In genomic region chr3:13111874-13112520, GRCh38 we compare ENCODE assay signal across 12 cellular contexts. TPM values are rescaled to one million over a fixed set of nuclear protein-coding genes. Genes with fewer than 3 reads are reported as not detected.
DNase-seq lines count a peak whose midpoint lies in the region; TF ChIP-seq lines count a peak whose summit lies in the region.
"Had no signal": no experiment of that assay in that cellular context is flagged by ENCODE, and none has a peak within 500 bp of the region (broad histone marks: within the 10 kb centered on the region; RNA-seq: fewer than 3 reads in every experiment).

No MANE protein-coding gene starts in this region.

- H3K27me3 Mint-ChIP-seq in Caco-2 (ENCODE audit: insufficient read depth, unreplicated experiment) (peaks cover 17% of the 10 kb centered on the region), nephron progenitor cell (ENCODE audit: low read depth, poor library complexity) (peaks cover 42% of the 10 kb centered on the region)
- H3K27me3 Mint-ChIP-seq: activated CD4-positive, alpha-beta T cell treated with anti-CD3 and anti-CD28 coated beads, Interleukin-2, amount 10 ng/mL, durations not matched to agents 24 days and 14 days had no signal

- H2BK120ac ChIP-seq in neuronal stem cell (ENCODE audit: low read depth, low read length), result no peak overlapping the region

- H3K9me3 ChIP-seq in Caco-2, result no peaks in the 10 kb centered on the region
- no peaks in the 10 kb centered on the region for H3K9me3 ChIP-seq in neuronal stem cell (replicated peaks in 1 of 2; ENCODE audit: control insufficient read depth in 2 of 2, insufficient read depth in 1 of 2, low read depth in 1 of 2, low read length in 2 of 2)
- H3K9me3 ChIP-seq: neutrophil had no signal

- H2AFZ ChIP-seq in neuronal stem cell (ENCODE audit: low read length), result no peak overlapping the region

- CTCF ChIA-PET in Caco-2 (lab: Charles Lee), result interaction anchor here (1.7 kb wide), 1 partner anchor 20 kb away, joined by 5 read pairs; no protein-coding TSS in a partner anchor

- H3K4me3 Mint-ChIP-seq in Caco-2 (ENCODE audit: unreplicated experiment), result no peak overlapping the region
- H3K4me3 Mint-ChIP-seq in nephron progenitor cell, result no peak overlapping the region
- H3K4me3 Mint-ChIP-seq: activated CD4-positive, alpha-beta T cell treated with anti-CD3 and anti-CD28 coated beads, Interleukin-2, amount 10 ng/mL, durations not matched to agents 24 days and 14 days; immature natural killer cell had no signal

- DNase-seq in Caco-2 (peak; percentile 12 to 27), NCI-H2029 (lab: John Stamatoyannopoulos, UW) (peak; percentile 76), coronary artery (ENCODE audit: low spot score) (peak; percentile 52), neuronal stem cell (ENCODE audit: low spot score) (no peak), nephron progenitor cell (no peak), foreskin melanocyte (no peak), NCI-H187 treated with DMSO at 0.1 percent for 48 hours (lab: John Stamatoyannopoulos, UW) (no peak), NCI-H748 (lab: John Stamatoyannopoulos, UW; ENCODE audit: unreplicated experiment) (no peak)
- DNase-seq: activated CD4-positive, alpha-beta T cell treated with anti-CD3 and anti-CD28 coated beads, Interleukin-2, amount 10 ng/mL, durations not matched to agents 24 days and 14 days; immature natural killer cell; NCI-H524 had no signal

- H3K27me3 ChIP-seq in Caco-2 (replicated peaks; ENCODE audit: control insufficient read depth, insufficient read depth, low read length), result no peaks in the 10 kb centered on the region
- peaks cover 0 to 13% (median 0%) of the 10 kb centered on the region in 3 experiments for H3K27me3 ChIP-seq in neuronal stem cell (ENCODE audit: control insufficient read depth in 3 of 3, insufficient read depth in 3 of 3, low read depth in 1 of 3, low read length in 3 of 3)

- no peak overlapping the region for H2BK12ac ChIP-seq in neuronal stem cell (ENCODE audit: low read length)

- no TSS peak for BruUV-seq in Caco-2 (replicated peaks; lab: Mats Ljungman, UMichigan)

- no peak overlapping the region for H2BK15ac ChIP-seq in neuronal stem cell (ENCODE audit: low read length)

- WGBS in neuronal stem cell (ENCODE audit: extremely low coverage in 2 of 2, insufficient read length in 2 of 2, insufficient replicate concordance in 1 of 2), 2 donors, result no CpG with 5 or more reads among the region's 12 CpGs

- H3K27ac ChIP-seq in coronary artery, result no peak overlapping the region
- no peak overlapping the region for H3K27ac ChIP-seq in neuronal stem cell (replicated peaks; ENCODE audit: low read length)
- H3K27ac ChIP-seq: neutrophil had no signal

- H3K18ac ChIP-seq in neuronal stem cell (ENCODE audit: low read length), result peak overlapping the region; percentile 54

- no peaks in the 10 kb centered on the region for H3K36me3 ChIP-seq in Caco-2 (ENCODE audit: control insufficient read depth, insufficient read depth, low read length)
- no peaks in the 10 kb centered on the region for H3K36me3 ChIP-seq in neuronal stem cell (replicated peaks in 1 of 2; ENCODE audit: control insufficient read depth in 2 of 2, insufficient read depth in 2 of 2, low read length in 2 of 2)
- H3K36me3 ChIP-seq: neutrophil had no signal

- H3K23ac ChIP-seq in neuronal stem cell (ENCODE audit: low read depth, low read length, poor library complexity), result peak overlapping the region; percentile 52

- H3K79me1 ChIP-seq in neuronal stem cell (ENCODE audit: low read depth, low read length), result peaks cover 2% of the 10 kb centered on the region

- H4K8ac ChIP-seq in neuronal stem cell (ENCODE audit: low read depth, low read length), result no peak overlapping the region

- H2BK5ac ChIP-seq in neuronal stem cell (ENCODE audit: low read length), result no peak overlapping the region

- H4K91ac ChIP-seq in neuronal stem cell (ENCODE audit: low read depth, low read length, poor library complexity), result no peak overlapping the region

- H3K9ac ChIP-seq in neuronal stem cell (ENCODE audit: low read depth, low read length, poor library complexity), result peak overlapping the region; percentile 51

- H3K4ac ChIP-seq in neuronal stem cell (ENCODE audit: low read length), result no peak overlapping the region

- H3K4me1 Mint-ChIP-seq in Caco-2 (ENCODE audit: low read depth, unreplicated experiment), result peaks cover 7% of the 10 kb centered on the region
- peaks cover 47% of the 10 kb centered on the region for H3K4me1 Mint-ChIP-seq in nephron progenitor cell

- H3K9me3 Mint-ChIP-seq in Caco-2 (ENCODE audit: unreplicated experiment) (no peaks in the 10 kb centered on the region), nephron progenitor cell (no peaks in the 10 kb centered on the region)
- H3K9me3 Mint-ChIP-seq: activated CD4-positive, alpha-beta T cell treated with anti-CD3 and anti-CD28 coated beads, Interleukin-2, amount 10 ng/mL, durations not matched to agents 24 days and 14 days; immature natural killer cell had no signal

- H2AK5ac ChIP-seq in neuronal stem cell (ENCODE audit: low read depth, low read length), result peak overlapping the region; percentile 39

- POLR2A ChIA-PET in Caco-2 (lab: Charles Lee), result no interaction called here

- H3K4me3 ChIP-seq in Caco-2 (ENCODE audit: low read depth, low read length) (no peak overlapping the region), coronary artery (no peak overlapping the region), neuronal stem cell (ENCODE audit: low read length in 2 of 2) (no peak overlapping the region)

- intact Hi-C loops in Caco-2 (cut with micrococcal nuclease; ENCODE audit: unreplicated experiment), result no loop called here

- H3K27ac Mint-ChIP-seq in Caco-2 (ENCODE audit: unreplicated experiment) (peak overlapping the region; percentile 10), nephron progenitor cell (no peak overlapping the region)
- H3K27ac Mint-ChIP-seq: activated CD4-positive, alpha-beta T cell treated with anti-CD3 and anti-CD28 coated beads, Interleukin-2, amount 10 ng/mL, durations not matched to agents 24 days and 14 days had no signal

- no peaks in the 10 kb centered on the region for H3K36me3 Mint-ChIP-seq in Caco-2 (ENCODE audit: insufficient read depth, unreplicated experiment)
- H3K36me3 Mint-ChIP-seq in nephron progenitor cell (ENCODE audit: low read depth), result no peaks in the 10 kb centered on the region
- H3K36me3 Mint-ChIP-seq: immature natural killer cell had no signal

- TF ChIP-seq CTCF in Caco-2 (IDR thresholded peaks at IDR 0.05; ENCODE audit: insufficient read depth in 1 of 2, low read depth in 1 of 2, low read length in 1 of 2, severe bottlenecking in 1 of 2, unreplicated experiment in 1 of 2) (no peak), coronary artery (IDR thresholded peaks at IDR 0.05) (no peak), nephron progenitor cell (IDR thresholded peaks at IDR 0.05) (no peak)

- no peak overlapping the region for H3K4me2 ChIP-seq in neuronal stem cell (ENCODE audit: insufficient read depth, low read length, poor library complexity, severe bottlenecking)

- H3K14ac ChIP-seq in neuronal stem cell (ENCODE audit: low read length), result no peak overlapping the region

- no peaks in the 10 kb centered on the region for H3K4me1 ChIP-seq in Caco-2
- no peaks in the 10 kb centered on the region for H3K4me1 ChIP-seq in neuronal stem cell (ENCODE audit: control insufficient read depth in 2 of 2, insufficient read depth in 1 of 2, low read depth in 1 of 2, low read length in 2 of 2)

RNA-seq across cellular contexts. Expression of gene IQSEC1, which starts 38.8 kb away (rescaled TPM):
- total RNA-seq in Caco-2 (2022), result 33.7 and 40.0 TPM in 2 replicates
- polyA plus RNA-seq in neuronal stem cell (2013, experiment 1 of 2), result 22.0 TPM
- 22.8 TPM for polyA plus RNA-seq in neuronal stem cell (2013, experiment 2 of 2)

Comparison
In these comparisons a context has a peak if more than half of its experiments do, and no peak if none do; other contexts are left out.
1. DNase-seq: peak in Caco-2 (2 of 2), NCI-H2029 (single experiment) and coronary artery (single experiment); none in neuronal stem cell (single experiment), nephron progenitor cell (single experiment), foreskin melanocyte (single experiment), NCI-H187 treated with DMSO at 0.1 percent for 48 hours (single experiment) and NCI-H748 (single experiment).